11 cellular contexts compared by ENCODE assay signal in the genomic region with DNA sequence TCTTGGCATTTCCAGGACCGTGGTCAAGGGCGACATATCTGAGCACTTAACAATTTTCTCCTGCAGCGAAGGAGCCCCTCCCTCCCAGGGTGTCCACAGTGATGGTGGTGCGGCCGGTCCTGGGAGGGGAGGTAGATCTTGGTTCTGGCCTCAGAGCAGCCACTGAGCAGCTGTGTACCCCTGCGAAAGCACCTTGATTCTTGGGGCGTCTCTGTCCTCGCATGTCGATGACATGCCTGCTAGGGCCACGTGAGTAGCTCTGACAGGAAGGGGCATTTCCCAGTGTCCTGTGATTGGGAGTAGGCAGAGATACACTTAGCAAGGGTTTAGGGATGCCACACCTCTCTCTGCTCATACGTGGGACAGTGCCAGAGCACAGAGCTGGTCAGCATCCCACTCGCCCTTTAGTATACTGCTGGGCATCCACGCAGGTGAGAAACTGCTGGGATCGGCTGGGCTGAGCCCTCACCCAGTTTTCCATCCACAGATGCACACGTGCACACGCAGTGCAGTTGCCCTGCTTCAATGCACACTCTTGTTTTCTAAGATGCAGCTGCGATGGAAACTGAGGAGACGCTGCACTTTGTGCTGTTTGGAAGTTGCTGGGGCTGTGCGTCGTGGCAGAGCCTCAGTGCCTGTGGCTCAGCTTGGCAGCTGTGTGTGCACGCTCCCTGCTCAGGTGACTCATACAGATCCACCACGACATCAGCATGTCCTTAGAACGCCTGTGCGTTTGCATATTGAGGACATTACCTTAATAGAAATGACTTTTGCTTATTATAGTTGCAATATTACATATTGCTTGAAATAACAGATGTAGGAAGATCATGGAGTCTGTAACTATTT.
"Had no signal": no experiment of that assay in that cellular context is flagged by ENCODE, and none has a peak within 500 bp of the region (broad histone marks: within the 10 kb centered on the region; RNA-seq: fewer than 3 reads in every experiment).

No MANE protein-coding gene starts in this region.

- H3K27ac ChIP-seq: breast epithelium, esophagus muscularis mucosa, pancreas, transverse colon had no signal

- H3K27me3 ChIP-seq: pancreas, transverse colon had no signal

- H3K9me3 ChIP-seq: breast epithelium, esophagus muscularis mucosa, pancreas, transverse colon had no signal

- ATAC-seq: left lobe of liver, pancreas had no signal

- H3K4me1 ChIP-seq: breast epithelium, esophagus muscularis mucosa, pancreas, transverse colon had no signal

- H3K36me3 ChIP-seq: breast epithelium, esophagus muscularis mucosa, pancreas, transverse colon had no signal

- H3K4me3 ChIP-seq: breast epithelium, esophagus muscularis mucosa, pancreas, transverse colon had no signal

- DNase-seq: activated CD4-positive, alpha-beta memory T cell treated with anti-CD3 and anti-CD28 coated beads, Interleukin-2, amount 10 ng/mL, durations not matched to agents 7 days and 5 days; activated CD4-positive, alpha-beta T cell treated with anti-CD3 and anti-CD28 coated beads for 1 hour; activated gamma-delta T cell; pancreas; stimulated activated CD4-positive, alpha-beta T cell treated with anti-CD3 and anti-CD28 coated beads, Interleukin-15, amount 100 ng/mL, for 24 hours; stimulated activated CD4-positive, alpha-beta T cell treated with anti-CD3 and anti-CD28 coated beads, Interleukin-4, amount 100 ng/mL, for 4 hours; T-helper 9 cell; transverse colon had no signal
